ENCODE assay signal across 1 cellular context in genomic region chr3:122651233-122651907, GRCh38.
TF ChIP-seq lines count a peak whose summit lies in the region.

No MANE protein-coding gene starts in this region.

TF ChIP-seq in HepG2, 621 proteins besides CTCF, POLR2A, EP300 and RAD21 (continued from another document):
- peak; percentile 76; the same call in 1 of the 2 replicates for TF ChIP-seq HNF1A (IDR thresholded peaks at IDR 0.05; ENCODE audit: low read depth)
- peak; percentile 92 for TF ChIP-seq HNF1A (CRISPR knock-in tag; IDR thresholded peaks at IDR 0.05; ENCODE audit: borderline replicate concordance)
- TF ChIP-seq ZNF746 (CRISPR knock-in tag; IDR thresholded peaks at IDR 0.05) = peak; percentile 90
- TF ChIP-seq ZKSCAN8 (CRISPR knock-in tag; IDR thresholded peaks at IDR 0.05; ENCODE audit: borderline replicate concordance) = peak; percentile 76
- TF ChIP-seq ZMYM4 (CRISPR knock-in tag; IDR thresholded peaks at IDR 0.05) = peak; percentile 72
- peak; percentile 78; the same call in 1 of the 2 replicates for TF ChIP-seq ZSCAN31 (CRISPR knock-in tag; IDR thresholded peaks at IDR 0.05; ENCODE audit: low read depth)
- TF ChIP-seq ZNF788 (CRISPR knock-in tag; IDR thresholded peaks at IDR 0.05; ENCODE audit: borderline replicate concordance) = peak; percentile 92; the same call in 1 of the 2 replicates
- peak; percentile 33; the same call in 1 of the 2 replicates for TF ChIP-seq NFYC (CRISPR knock-in tag; IDR thresholded peaks at IDR 0.05)
- TF ChIP-seq HOXA9 (CRISPR knock-in tag; IDR thresholded peaks at IDR 0.05; ENCODE audit: borderline replicate concordance) = peak; percentile 75; the same call in 1 of the 2 replicates
- peak; percentile 48; the same call in 1 of the 2 replicates for TF ChIP-seq ZNF777 (CRISPR knock-in tag; IDR thresholded peaks at IDR 0.05)
- TF ChIP-seq GFI1 (CRISPR knock-in tag; IDR thresholded peaks at IDR 0.05; ENCODE audit: borderline replicate concordance) = peak; percentile 96
- peak; percentile 23; the same call in 1 of the 2 replicates for TF ChIP-seq MAX (IDR thresholded peaks at IDR 0.05)
